Comparison of ENCODE assay signal across 8 cellular contexts in the genomic region with DNA sequence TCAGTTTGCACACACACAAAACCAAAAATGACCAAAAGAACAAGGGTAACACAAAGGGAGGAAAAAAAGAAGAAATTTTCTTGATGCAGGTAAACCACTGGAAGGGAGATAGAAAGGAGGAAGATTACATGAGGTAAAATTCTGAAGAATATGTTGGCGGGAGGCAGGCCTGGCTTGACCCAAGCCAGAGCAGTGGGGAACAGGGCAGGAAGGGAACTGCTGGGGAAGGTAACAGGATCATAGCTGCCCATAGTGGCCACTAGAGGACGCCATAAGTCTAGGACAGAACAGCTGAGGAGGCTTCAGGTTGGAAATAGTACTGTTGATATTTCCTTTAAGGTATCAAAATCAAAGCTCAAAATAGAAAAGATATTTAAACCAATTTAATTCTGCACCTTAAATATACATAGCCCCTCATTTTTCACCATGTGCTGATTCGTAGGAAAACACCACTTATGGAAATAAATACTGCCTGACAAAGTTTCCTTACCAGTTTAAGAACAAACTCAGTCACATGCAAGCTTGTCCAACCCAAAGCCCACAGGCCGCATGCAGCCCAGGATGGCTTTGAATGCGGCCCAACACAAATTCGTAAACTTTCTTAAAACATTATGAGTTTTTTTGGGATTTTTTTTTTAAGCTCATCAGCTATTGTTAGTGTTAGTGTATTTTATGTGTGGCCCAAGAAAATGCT. TPM values are rescaled to one million over a fixed set of nuclear protein-coding genes. Genes with fewer than 3 reads are reported as not detected.
DNase-seq lines count a peak whose midpoint lies in the region; ATAC-seq and TF ChIP-seq lines count a peak whose summit lies in the region.

No MANE protein-coding gene starts in this region.

- no peaks in the 10 kb centered on the region for H3K4me1 Mint-ChIP-seq in activated T-cell treated with anti-CD3 and anti-CD28 coated beads, Interleukin-2, amount 50 U/mL, for 4 hours (ENCODE audit: low read depth)

- no peak overlapping the region for H3K4me2 ChIP-seq in parathyroid adenoma (ENCODE audit: low read length)

- H3K4me3 ChIP-seq in NT2/D1 (ENCODE audit: insufficient read length, low read depth) (no peak overlapping the region), parathyroid adenoma (ENCODE audit: low read depth, low read length) (no peak overlapping the region)

- H3K27me3 ChIP-seq in NT2/D1 (ENCODE audit: insufficient read depth, insufficient read length) (no peaks in the 10 kb centered on the region), foreskin keratinocyte (no peaks in the 10 kb centered on the region), parathyroid adenoma (ENCODE audit: control insufficient read depth, insufficient read depth, low read length) (no peaks in the 10 kb centered on the region)

- no peaks in the 10 kb centered on the region for H3K27me3 Mint-ChIP-seq in activated T-cell treated with anti-CD3 and anti-CD28 coated beads, Interleukin-2, amount 50 U/mL, for 4 hours (ENCODE audit: low read depth)

- H3K36me3 Mint-ChIP-seq in activated T-cell treated with anti-CD3 and anti-CD28 coated beads, Interleukin-2, amount 50 U/mL, for 4 hours (ENCODE audit: insufficient read depth), result peaks cover 40% of the 10 kb centered on the region

- peak; percentile 91 for ATAC-seq in GM19452 (IDR thresholded peaks at IDR 0.05; ENCODE audit: unreplicated experiment)
- ATAC-seq in activated T-cell treated with anti-CD3 and anti-CD28 coated beads, Interleukin-2, amount 50 U/mL, for 4 hours, result peak; percentile 85 to 88
- ATAC-seq in foreskin keratinocyte, result peak; percentile 96

- H3K9ac ChIP-seq in NT2/D1 (ENCODE audit: insufficient read length, low read depth) (no peak overlapping the region), parathyroid adenoma (no peak overlapping the region)

- no peaks in the 10 kb centered on the region for H3K79me2 ChIP-seq in parathyroid adenoma

- no peak overlapping the region for H3K4me3 Mint-ChIP-seq in activated T-cell treated with anti-CD3 and anti-CD28 coated beads, Interleukin-2, amount 50 U/mL, for 4 hours

- H3K4me1 ChIP-seq in NT2/D1 (ENCODE audit: insufficient read depth, insufficient read length) (no peaks in the 10 kb centered on the region), foreskin keratinocyte (peaks cover 12% of the 10 kb centered on the region), parathyroid adenoma (no peaks in the 10 kb centered on the region)

- H2AFZ ChIP-seq in parathyroid adenoma, result no peak overlapping the region

- DNase-seq in COLO668 (lab: John Stamatoyannopoulos, UW; ENCODE audit: unreplicated experiment) (peak; percentile 45), HT1080 (ENCODE audit: low read depth) (peak; percentile 68), NT2/D1 (ENCODE audit: low read depth, low spot score) (peak; percentile 61), foreskin keratinocyte (peak in 1 of 2 donors; percentile 49), GM19240 (ENCODE audit: insufficient read length, low spot score) (no peak)
- DNase-seq in activated T-cell treated with anti-CD3 and anti-CD28 coated beads, Interleukin-2, amount 50 U/mL, for 4 hours, result peak; percentile 19

- H3K27ac ChIP-seq in foreskin keratinocyte (no peak overlapping the region), parathyroid adenoma (no peak overlapping the region)

- TF ChIP-seq CTCF in foreskin keratinocyte (conservative IDR thresholded peaks at IDR 0.05) (peak; percentile 92), parathyroid adenoma (IDR thresholded peaks at IDR 0.05) (peak; percentile 76)

- H3K36me3 ChIP-seq in NT2/D1 (ENCODE audit: insufficient read depth, insufficient read length, low read length) (peaks cover 91% of the 10 kb centered on the region), parathyroid adenoma (ENCODE audit: control insufficient read depth, insufficient read depth, low read length) (no peaks in the 10 kb centered on the region)

- H3K9me3 ChIP-seq in NT2/D1 (ENCODE audit: insufficient read depth, low read length), result no peaks in the 10 kb centered on the region
- no peaks in the 10 kb centered on the region for H3K9me3 ChIP-seq in parathyroid adenoma (ENCODE audit: control insufficient read depth, low read length)

- H3K9me3 Mint-ChIP-seq in activated T-cell treated with anti-CD3 and anti-CD28 coated beads, Interleukin-2, amount 50 U/mL, for 4 hours, result no peaks in the 10 kb centered on the region

RNA-seq across cellular contexts. Expression of gene VPS35, which starts 15.5 kb away (rescaled TPM):
- 58.9 and 66.1 TPM in 2 replicates for total RNA-seq in HT1080 (2014; rRNA removed; shearing (Covaris generic))
- polyA plus RNA-seq in HT1080 (2015; cell fraction: cytosol; rRNA removed), result 83.8 and 86.1 TPM in 2 replicates
- polyA plus RNA-seq in HT1080 (2015; cell fraction: nucleus; rRNA removed), result 125 and 142 TPM in 2 replicates
- total RNA-seq in activated T-cell treated with anti-CD3 and anti-CD28 coated beads, Interleukin-2, amount 50 U/mL, for 4 hours, result 10 to 100 TPM; 87.2 to 94.5 (median 94.5) TPM
- 83.3 and 84.8 TPM in 2 replicates for total RNA-seq in foreskin keratinocyte
- polyA plus RNA-seq in foreskin keratinocyte, result 34.1 and 39.7 TPM in 2 replicates

RNA-seq across cellular contexts. Expression of gene ORC6, which starts 16.0 kb away (rescaled TPM):
- 44.9 and 47.7 TPM in 2 replicates for total RNA-seq in HT1080 (2014; rRNA removed; shearing (Covaris generic))
- polyA plus RNA-seq in HT1080 (2015; cell fraction: cytosol; rRNA removed), result 32.1 and 33.9 TPM in 2 replicates
- 34.1 and 35.6 TPM in 2 replicates for polyA plus RNA-seq in HT1080 (2015; cell fraction: nucleus; rRNA removed)
- 10 to 100 TPM; 47.8 to 56.0 (median 50.1) TPM for total RNA-seq in activated T-cell treated with anti-CD3 and anti-CD28 coated beads, Interleukin-2, amount 50 U/mL, for 4 hours
- 32.9 and 36.1 TPM in 2 replicates for total RNA-seq in foreskin keratinocyte
- polyA plus RNA-seq in foreskin keratinocyte, result 23.5 and 31.6 TPM in 2 replicates

RNA-seq across cellular contexts. Expression of gene SHCBP1, which starts 52.3 kb away (rescaled TPM):
- total RNA-seq in HT1080 (2014; rRNA removed; shearing (Covaris generic)), result 33.3 and 38.1 TPM in 2 replicates
- 33.2 and 34.8 TPM in 2 replicates for polyA plus RNA-seq in HT1080 (2015; cell fraction: cytosol; rRNA removed)
- 42.1 and 43.3 TPM in 2 replicates for polyA plus RNA-seq in HT1080 (2015; cell fraction: nucleus; rRNA removed)
- total RNA-seq in activated T-cell treated with anti-CD3 and anti-CD28 coated beads, Interleukin-2, amount 50 U/mL, for 4 hours, result 10 to 100 TPM in 2 of 3 donors, 1 to 10 TPM in 1; 8.6 to 15.0 (median 13.1) TPM
- 28.8 and 37.1 TPM in 2 replicates for total RNA-seq in foreskin keratinocyte
- polyA plus RNA-seq in foreskin keratinocyte, result 11.4 and 16.7 TPM in 2 replicates
